17 cellular contexts compared by ENCODE assay signal in genomic region chr18:80050797-80051196, GRCh38. TPM values are rescaled to one million over a fixed set of nuclear protein-coding genes. Genes with fewer than 3 reads are reported as not detected.
DNase-seq lines count a peak whose midpoint lies in the region; ATAC-seq and TF ChIP-seq lines count a peak whose summit lies in the region.
"Had no signal": no experiment of that assay in that cellular context is flagged by ENCODE, and none has a peak within 500 bp of the region (broad histone marks: within the 10 kb centered on the region; RNA-seq: fewer than 3 reads in every experiment).

No MANE protein-coding gene starts in this region.

- H4K8ac ChIP-seq in neuronal stem cell (ENCODE audit: low read depth, low read length), result peak overlapping the region; percentile 25

- no peaks in the 10 kb centered on the region for H3K4me1 Mint-ChIP-seq in WTC11
- H3K4me1 Mint-ChIP-seq: CD4-positive, CD25-positive, alpha-beta regulatory T cell; CD8-positive, alpha-beta memory T cell; GM23338 had no signal

- WGBS in neuronal stem cell (ENCODE audit: extremely low coverage in 2 of 2, insufficient read length in 2 of 2, insufficient replicate concordance in 1 of 2), 2 donors, result no CpG with 5 or more reads among the region's 6 CpGs
- WGBS in esophagus squamous epithelium, 2 donors, result 92 to 93% methylated on average over 6 of the region's 6 CpGs

- no peak overlapping the region for H3K18ac ChIP-seq in neuronal stem cell (ENCODE audit: low read length)

- H2BK12ac ChIP-seq in neuronal stem cell (ENCODE audit: low read length), result no peak overlapping the region

- H3K9me3 ChIP-seq in neuronal stem cell (replicated peaks in 1 of 2; ENCODE audit: control insufficient read depth in 2 of 2, insufficient read depth in 1 of 2, low read depth in 1 of 2, low read length in 2 of 2), result peaks cover 27 to 42% of the 10 kb centered on the region in 2 donors
- H3K9me3 ChIP-seq in esophagus squamous epithelium, result peaks cover 0 to 52% (median 30%) of the 10 kb centered on the region in 3 donors
- H3K9me3 ChIP-seq: BE2C had no signal

- H3K36me3 ChIP-seq in neuronal stem cell (replicated peaks in 1 of 2; ENCODE audit: control insufficient read depth in 2 of 2, insufficient read depth in 2 of 2, low read length in 2 of 2), result peaks cover 31 to 61% of the 10 kb centered on the region in 2 donors
- H3K36me3 ChIP-seq in esophagus squamous epithelium, result peaks cover 4 to 58% (median 6%) of the 10 kb centered on the region in 3 donors
- H3K36me3 ChIP-seq: BE2C had no signal

- CTCF ChIA-PET in HEK293T (lab: Yijun Ruan, JAX) (no interaction called here), WTC11 (lab: Charles Lee) (no interaction called here)

- H2BK5ac ChIP-seq in neuronal stem cell (ENCODE audit: low read length), result no peak overlapping the region

- H3K4me1 ChIP-seq in neuronal stem cell (ENCODE audit: control insufficient read depth in 2 of 2, insufficient read depth in 1 of 2, low read depth in 1 of 2, low read length in 2 of 2), result no peaks in the 10 kb centered on the region
- no peaks in the 10 kb centered on the region for H3K4me1 ChIP-seq in esophagus squamous epithelium
- H3K4me1 ChIP-seq: BE2C, HAP-1 had no signal

- no peak overlapping the region for H2AFZ ChIP-seq in neuronal stem cell (ENCODE audit: low read length)
- H2AFZ ChIP-seq: GM23338 had no signal

- H3K36me3 Mint-ChIP-seq in WTC11, result peaks cover 81% of the 10 kb centered on the region

- ATAC-seq in WTC11, result no peak
- ATAC-seq in GM21528 (IDR thresholded peaks at IDR 0.05; ENCODE audit: low FRiP score, unreplicated experiment), result no peak
- ATAC-seq: GM23338 had no signal

- no peak overlapping the region for H3K9ac ChIP-seq in neuronal stem cell (ENCODE audit: low read depth, low read length, poor library complexity)
- H3K9ac ChIP-seq: KMS-11 had no signal

- H2BK120ac ChIP-seq in neuronal stem cell (ENCODE audit: low read depth, low read length), result no peak overlapping the region

- no peak overlapping the region for H3K23ac ChIP-seq in neuronal stem cell (ENCODE audit: low read depth, low read length, poor library complexity)

- H3K79me1 ChIP-seq in neuronal stem cell (ENCODE audit: low read depth, low read length), result no peaks in the 10 kb centered on the region

- no peak overlapping the region for H2BK15ac ChIP-seq in neuronal stem cell (ENCODE audit: low read length)

- H3K4me3 ChIP-seq in neuronal stem cell (ENCODE audit: low read length in 2 of 2), result peak overlapping the region in 1 of 2 donors; percentile 26
- no peak overlapping the region for H3K4me3 ChIP-seq in esophagus squamous epithelium
- H3K4me3 ChIP-seq: GM23338, HAP-1 had no signal

- no peak for TF ChIP-seq POLR2A in esophagus squamous epithelium (IDR thresholded peaks at IDR 0.05)

- no peak overlapping the region for H3K4me2 ChIP-seq in neuronal stem cell (ENCODE audit: insufficient read depth, low read length, poor library complexity, severe bottlenecking)
- H3K4me2 ChIP-seq: GM23338, KMS-11 had no signal

- DNase-seq in HEK293T (ENCODE audit: extremely low spot score), result no peak
- no peak for DNase-seq in WTC11 (ENCODE audit: low spot score)
- no peak for DNase-seq in neuronal stem cell (ENCODE audit: low spot score)
- no peak for DNase-seq in esophagus squamous epithelium (lab: John Stamatoyannopoulos, UW)
- DNase-seq in NCI-H2029 (lab: John Stamatoyannopoulos, UW), result no peak
- DNase-seq: ACHN; BE2C; C1 segment of cervical spinal cord; CD4-positive, CD25-positive, alpha-beta regulatory T cell; CD8-positive, alpha-beta memory T cell; COR-L47; DMS 273 treated with DMSO at 0.1 percent for 48 hours had no signal

- no peak overlapping the region for H2AK5ac ChIP-seq in neuronal stem cell (ENCODE audit: low read depth, low read length)

- H3K27ac Mint-ChIP-seq in WTC11, result no peak overlapping the region
- H3K27ac Mint-ChIP-seq: CD4-positive, CD25-positive, alpha-beta regulatory T cell; CD8-positive, alpha-beta memory T cell; GM23338 had no signal

- H3K4me3 Mint-ChIP-seq in WTC11, result no peak overlapping the region
- H3K4me3 Mint-ChIP-seq: CD8-positive, alpha-beta memory T cell; GM23338 had no signal

- no peak for TF ChIP-seq CTCF in WTC11 (IDR thresholded peaks at IDR 0.05)
- TF ChIP-seq CTCF in esophagus squamous epithelium (IDR thresholded peaks at IDR 0.05), result no peak

- POLR2A ChIA-PET in HEK293T (lab: Yijun Ruan, JAX) (no interaction called here), WTC11 (lab: Charles Lee) (no interaction called here)

- no peak overlapping the region for H3K14ac ChIP-seq in neuronal stem cell (ENCODE audit: low read length)

- H3K27me3 ChIP-seq in neuronal stem cell (ENCODE audit: control insufficient read depth in 3 of 3, insufficient read depth in 3 of 3, low read depth in 1 of 3, low read length in 3 of 3), result peaks cover 0 to 2% (median 0%) of the 10 kb centered on the region in 3 experiments
- no peaks in the 10 kb centered on the region for H3K27me3 ChIP-seq in esophagus squamous epithelium
- H3K27me3 ChIP-seq: BE2C had no signal

- H3K27ac ChIP-seq in neuronal stem cell (replicated peaks; ENCODE audit: low read length) (no peak overlapping the region), esophagus squamous epithelium (no peak overlapping the region)
- H3K27ac ChIP-seq: HL-60, KMS-11 had no signal

- H4K91ac ChIP-seq in neuronal stem cell (ENCODE audit: low read depth, low read length, poor library complexity), result no peak overlapping the region

- H3K4ac ChIP-seq in neuronal stem cell (ENCODE audit: low read length), result no peak overlapping the region

- intact Hi-C loops in esophagus squamous epithelium (cut with DNase I), result no loop called here

- peaks cover 64% of the 10 kb centered on the region for H3K9me3 Mint-ChIP-seq in WTC11

- H3K27me3 Mint-ChIP-seq in WTC11 (ENCODE audit: low read depth), result peaks cover 46% of the 10 kb centered on the region
- H3K27me3 Mint-ChIP-seq: CD4-positive, CD25-positive, alpha-beta regulatory T cell had no signal

TF ChIP-seq in HEK293T, 16 proteins besides CTCF, POLR2A, EP300 and RAD21:
- no peak for TF ChIP-seq ELF4 (IDR thresholded peaks at IDR 0.05)
- no peak for TF ChIP-seq ARNT (IDR thresholded peaks at IDR 0.05)
- no peak for TF ChIP-seq HDGF (IDR thresholded peaks at IDR 0.05; ENCODE audit: borderline replicate concordance)
- TF ChIP-seq SP1 (IDR thresholded peaks at IDR 0.05), result no peak
- TF ChIP-seq L3MBTL2 (conservative IDR thresholded peaks at IDR 0.05), result peak; percentile 68

TF ChIP-seq in WTC11, 78 proteins besides CTCF, POLR2A, EP300 and RAD21:
- 0 out of 2 replicates have a peak, but pooled peaks have one; percentile 27 for TF ChIP-seq ESRRA (CRISPR knock-in tag; IDR thresholded peaks at IDR 0.05; ENCODE audit: borderline replicate concordance)
- TF ChIP-seq, protein P1, sequence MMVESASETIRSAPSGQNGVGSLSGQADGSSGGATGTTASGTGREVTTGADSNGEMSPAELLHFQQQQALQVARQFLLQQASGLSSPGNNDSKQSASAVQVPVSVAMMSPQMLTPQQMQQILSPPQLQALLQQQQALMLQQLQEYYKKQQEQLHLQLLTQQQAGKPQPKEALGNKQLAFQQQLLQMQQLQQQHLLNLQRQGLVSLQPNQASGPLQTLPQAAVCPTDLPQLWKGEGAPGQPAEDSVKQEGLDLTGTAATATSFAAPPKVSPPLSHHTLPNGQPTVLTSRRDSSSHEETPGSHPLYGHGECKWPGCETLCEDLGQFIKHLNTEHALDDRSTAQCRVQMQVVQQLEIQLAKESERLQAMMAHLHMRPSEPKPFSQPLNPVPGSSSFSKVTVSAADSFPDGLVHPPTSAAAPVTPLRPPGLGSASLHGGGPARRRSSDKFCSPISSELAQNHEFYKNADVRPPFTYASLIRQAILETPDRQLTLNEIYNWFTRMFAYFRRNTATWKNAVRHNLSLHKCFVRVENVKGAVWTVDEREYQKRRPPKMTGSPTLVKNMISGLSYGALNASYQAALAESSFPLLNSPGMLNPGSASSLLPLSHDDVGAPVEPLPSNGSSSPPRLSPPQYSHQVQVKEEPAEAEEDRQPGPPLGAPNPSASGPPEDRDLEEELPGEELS (CRISPR knock-in tag; IDR thresholded peaks at IDR 0.05), result no peak
- TF ChIP-seq, protein P2, sequence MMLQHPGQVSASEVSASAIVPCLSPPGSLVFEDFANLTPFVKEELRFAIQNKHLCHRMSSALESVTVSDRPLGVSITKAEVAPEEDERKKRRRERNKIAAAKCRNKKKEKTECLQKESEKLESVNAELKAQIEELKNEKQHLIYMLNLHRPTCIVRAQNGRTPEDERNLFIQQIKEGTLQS (CRISPR knock-in tag; conservative IDR thresholded peaks at IDR 0.05), result 0 out of 2 replicates have a peak, but pooled peaks have one; percentile 49
- TF ChIP-seq ZNF263 (CRISPR knock-in tag; IDR thresholded peaks at IDR 0.05; ENCODE audit: low read depth), result no peak
- TF ChIP-seq, protein P3, sequence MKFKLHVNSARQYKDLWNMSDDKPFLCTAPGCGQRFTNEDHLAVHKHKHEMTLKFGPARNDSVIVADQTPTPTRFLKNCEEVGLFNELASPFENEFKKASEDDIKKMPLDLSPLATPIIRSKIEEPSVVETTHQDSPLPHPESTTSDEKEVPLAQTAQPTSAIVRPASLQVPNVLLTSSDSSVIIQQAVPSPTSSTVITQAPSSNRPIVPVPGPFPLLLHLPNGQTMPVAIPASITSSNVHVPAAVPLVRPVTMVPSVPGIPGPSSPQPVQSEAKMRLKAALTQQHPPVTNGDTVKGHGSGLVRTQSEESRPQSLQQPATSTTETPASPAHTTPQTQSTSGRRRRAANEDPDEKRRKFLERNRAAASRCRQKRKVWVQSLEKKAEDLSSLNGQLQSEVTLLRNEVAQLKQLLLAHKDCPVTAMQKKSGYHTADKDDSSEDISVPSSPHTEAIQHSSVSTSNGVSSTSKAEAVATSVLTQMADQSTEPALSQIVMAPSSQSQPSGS (CRISPR knock-in tag; IDR thresholded peaks at IDR 0.05; ENCODE audit: borderline replicate concordance, low read depth), result no peak
- TF ChIP-seq GTF2I (CRISPR knock-in tag; conservative IDR thresholded peaks at IDR 0.05), result no peak
- TF ChIP-seq NR1H2 (CRISPR knock-in tag; IDR thresholded peaks at IDR 0.05), result peak; percentile 46; the same call in 1 of the 2 replicates

RNA-seq across cellular contexts. Expression of gene RBFA, which starts 16.6 kb away (rescaled TPM):
- 32.1 to 37.1 TPM (median 33.2 TPM) in 3 replicates for total RNA-seq in WTC11 (2021)
- polyA plus RNA-seq in neuronal stem cell (2013, experiment 1 of 2), result 19.9 TPM
- polyA plus RNA-seq in neuronal stem cell (2013, experiment 2 of 2), result 19.0 TPM
- 10 to 100 TPM; 15.5 to 36.7 (median 28.8) TPM for total RNA-seq in esophagus squamous epithelium

RNA-seq across cellular contexts. Expression of gene ADNP2, which starts 58.3 kb away (rescaled TPM):
- total RNA-seq in WTC11 (2021) (46.5 to 56.0 TPM (median 49.0 TPM) in 3 replicates), esophagus squamous epithelium (10 to 100 TPM; 10.4 to 16.6 (median 12.9) TPM)
- polyA plus RNA-seq in neuronal stem cell (2013, experiment 1 of 2), result 29.1 TPM
- polyA plus RNA-seq in neuronal stem cell (2013, experiment 2 of 2), result 29.0 TPM
